Comparison of ENCODE assay signal across 20 cellular contexts in genomic region chr1:69858534-69858933, GRCh38.
"Had no signal": no experiment of that assay in that cellular context is flagged by ENCODE, and none has a peak within 500 bp of the region (broad histone marks: within the 10 kb centered on the region; RNA-seq: fewer than 3 reads in every experiment).

No MANE protein-coding gene starts in this region.

- H3K4me1 ChIP-seq: esophagus muscularis mucosa, foreskin keratinocyte, left lung, psoas muscle, right lobe of liver, spleen had no signal

- H3K9me3 ChIP-seq: esophagus muscularis mucosa, psoas muscle, right lobe of liver, spleen had no signal

- H3K27ac ChIP-seq: esophagus muscularis mucosa, foreskin keratinocyte, left lung, psoas muscle, right lobe of liver, spleen had no signal

- H3K4me1 Mint-ChIP-seq: activated naive CD4-positive, alpha-beta T cell treated with anti-CD3 and anti-CD28 coated beads, Interleukin-2, amount 10 ng/mL, durations not matched to agents 7 days and 5 days; activated T-helper 17 cell treated with anti-CD3 and anti-CD28 coated beads, Interleukin-2, amount 50 U/mL, for 72 hours; brain; stimulated activated naive B cell treated with anti-CD40 and anti-IgM and Interleukin-4, amounts not matched to agents 10 μg/mL and 1 μg/mL and 100 μg/mL, for 72 hours had no signal

- H3K4me3 ChIP-seq: esophagus muscularis mucosa, left lung, psoas muscle, right lobe of liver, spleen had no signal

- H3K4me3 Mint-ChIP-seq: activated naive CD4-positive, alpha-beta T cell treated with anti-CD3 and anti-CD28 coated beads, Interleukin-2, amount 10 ng/mL, durations not matched to agents 7 days and 5 days; activated T-helper 17 cell treated with anti-CD3 and anti-CD28 coated beads, Interleukin-2, amount 50 U/mL, for 72 hours; brain; stimulated activated naive B cell treated with anti-CD40 and anti-IgM and Interleukin-4, amounts not matched to agents 10 μg/mL and 1 μg/mL and 100 μg/mL, for 72 hours had no signal

- H3K9me3 Mint-ChIP-seq: activated naive CD4-positive, alpha-beta T cell treated with anti-CD3 and anti-CD28 coated beads, Interleukin-2, amount 10 ng/mL, durations not matched to agents 7 days and 5 days had no signal

- FAIRE-seq: endometrium had no signal

- H3K27me3 ChIP-seq: esophagus muscularis mucosa, foreskin keratinocyte, left lung, right lobe of liver, spleen had no signal

- H3K27ac Mint-ChIP-seq: activated naive CD4-positive, alpha-beta T cell treated with anti-CD3 and anti-CD28 coated beads, Interleukin-2, amount 10 ng/mL, durations not matched to agents 7 days and 5 days; activated T-helper 17 cell treated with anti-CD3 and anti-CD28 coated beads, Interleukin-2, amount 50 U/mL, for 72 hours; brain; stimulated activated naive B cell treated with anti-CD40 and anti-IgM and Interleukin-4, amounts not matched to agents 10 μg/mL and 1 μg/mL and 100 μg/mL, for 72 hours had no signal

- DNase-seq: activated CD4-positive, alpha-beta T cell treated with anti-CD3 and anti-CD28 coated beads for 48 hours; activated CD8-positive, alpha-beta memory T cell treated with anti-CD3 and anti-CD28 coated beads for 24 hours; activated naive CD4-positive, alpha-beta T cell treated with anti-CD3 and anti-CD28 coated beads, Interleukin-2, amount 10 ng/mL, durations not matched to agents 7 days and 5 days; activated T-cell treated with anti-CD3 and anti-CD28 coated beads for 4 hours; cerebellar nuclear complex; head of caudate nucleus; islet precursor cell; left lung; psoas muscle; right lobe of liver; spleen; stimulated activated CD4-positive, alpha-beta T cell treated with anti-CD3 and anti-CD28 coated beads, Interleukin-1b, Interleukin-23, amount 100 ng/mL, for 48 hours; stimulated activated naive B cell treated with anti-CD40 and anti-IgM and Interleukin-4, amounts not matched to agents 10 μg/mL and 1 μg/mL and 100 μg/mL, for 72 hours; T-helper 9 cell; trophoblast cell had no signal

- H3K27me3 Mint-ChIP-seq: activated naive CD4-positive, alpha-beta T cell treated with anti-CD3 and anti-CD28 coated beads, Interleukin-2, amount 10 ng/mL, durations not matched to agents 7 days and 5 days; activated T-helper 17 cell treated with anti-CD3 and anti-CD28 coated beads, Interleukin-2, amount 50 U/mL, for 72 hours; brain; stimulated activated naive B cell treated with anti-CD40 and anti-IgM and Interleukin-4, amounts not matched to agents 10 μg/mL and 1 μg/mL and 100 μg/mL, for 72 hours had no signal

- H3K36me3 Mint-ChIP-seq: activated naive CD4-positive, alpha-beta T cell treated with anti-CD3 and anti-CD28 coated beads, Interleukin-2, amount 10 ng/mL, durations not matched to agents 7 days and 5 days; stimulated activated naive B cell treated with anti-CD40 and anti-IgM and Interleukin-4, amounts not matched to agents 10 μg/mL and 1 μg/mL and 100 μg/mL, for 72 hours had no signal

- H3K36me3 ChIP-seq: esophagus muscularis mucosa, left lung, right lobe of liver, spleen had no signal
